Comparison of ENCODE assay signal across 9 cellular contexts in genomic region chr9:122821278-122821952, GRCh38. TPM values are rescaled to one million over a fixed set of nuclear protein-coding genes. Genes with fewer than 3 reads are reported as not detected.
DNase-seq lines count a peak whose midpoint lies in the region; ATAC-seq and TF ChIP-seq lines count a peak whose summit lies in the region.
"Had no signal": no experiment of that assay in that cellular context is flagged by ENCODE, and none has a peak within 500 bp of the region (broad histone marks: within the 10 kb centered on the region; RNA-seq: fewer than 3 reads in every experiment).

No MANE protein-coding gene starts in this region.

- CTCF ChIA-PET in activated CD8-positive, alpha-beta T cell treated with anti-CD3 and anti-CD28 coated beads for 36 hours (lab: Charles Lee), result interaction anchor here (2.0 kb wide), 1 partner anchor 14 kb away, joined by 7 read pairs; no protein-coding TSS in a partner anchor

- peak; percentile 43 for DNase-seq in AG10803 (ENCODE audit: low read depth)
- DNase-seq in Kasumi-1 (lab: John Stamatoyannopoulos, UW), result peak; percentile 75 to 76
- peak; percentile 42 to 95 for DNase-seq in dermis microvascular lymphatic vessel endothelial cell (ENCODE audit: low read depth in 2 of 2)
- DNase-seq in mucosa of descending colon, result peak in 1 of 3 donors; percentile 45
- DNase-seq in COLO668 (lab: John Stamatoyannopoulos, UW; ENCODE audit: unreplicated experiment), result no peak
- no peak for DNase-seq in activated CD8-positive, alpha-beta T cell treated with anti-CD3 and anti-CD28 coated beads for 36 hours

- H3K36me3 Mint-ChIP-seq in activated CD8-positive, alpha-beta T cell treated with anti-CD3 and anti-CD28 coated beads for 36 hours (ENCODE audit: low read depth), result peaks cover 26% of the 10 kb centered on the region

- intact Hi-C loops in mucosa of descending colon (cut with DNase I, micrococcal nuclease), result no loop called here
- intact Hi-C loops in activated CD8-positive, alpha-beta T cell treated with anti-CD3 and anti-CD28 coated beads for 36 hours (cut with micrococcal nuclease), result no loop called here

- POLR2A ChIA-PET in activated CD8-positive, alpha-beta T cell treated with anti-CD3 and anti-CD28 coated beads for 36 hours (lab: Charles Lee), result interaction anchor here (1.3 kb wide), 1 partner anchor 13 kb away, joined by 3 read pairs; no protein-coding TSS in a partner anchor

- no peak for TF ChIP-seq CTCF in AG10803 (conservative IDR thresholded peaks at IDR 0.05; ENCODE audit: low read length)
- no peak for TF ChIP-seq CTCF in mucosa of descending colon (IDR thresholded peaks at IDR 0.05)
- TF ChIP-seq CTCF in activated CD8-positive, alpha-beta T cell treated with anti-CD3 and anti-CD28 coated beads for 36 hours (IDR thresholded peaks at IDR 0.05), result no peak

- no peaks in the 10 kb centered on the region for H3K9me3 Mint-ChIP-seq in activated CD8-positive, alpha-beta T cell treated with anti-CD3 and anti-CD28 coated beads for 36 hours

- H3K4me1 Mint-ChIP-seq in activated CD8-positive, alpha-beta T cell treated with anti-CD3 and anti-CD28 coated beads for 36 hours (ENCODE audit: low read depth), result peaks cover 41% of the 10 kb centered on the region

- no peaks in the 10 kb centered on the region for H3K9me3 ChIP-seq in mucosa of descending colon

- H3K4me1 ChIP-seq in mucosa of descending colon (ENCODE audit: low read depth), result peaks cover 8% of the 10 kb centered on the region

- peaks cover 6% of the 10 kb centered on the region for H3K36me3 ChIP-seq in mucosa of descending colon (ENCODE audit: low read depth)

- H3K4me3 ChIP-seq in AG10803 (ENCODE audit: low read length) (no peak overlapping the region), mucosa of descending colon (no peak overlapping the region)

- ATAC-seq in mucosa of descending colon (peak; percentile 65), GM18858 (IDR thresholded peaks at IDR 0.05; ENCODE audit: unreplicated experiment) (no peak), HG03342 (IDR thresholded peaks at IDR 0.05; ENCODE audit: unreplicated experiment) (no peak)
- ATAC-seq in activated CD8-positive, alpha-beta T cell treated with anti-CD3 and anti-CD28 coated beads for 36 hours, result no peak

- H3K27ac Mint-ChIP-seq in activated CD8-positive, alpha-beta T cell treated with anti-CD3 and anti-CD28 coated beads for 36 hours, result no peak overlapping the region

- H3K27me3 Mint-ChIP-seq in activated CD8-positive, alpha-beta T cell treated with anti-CD3 and anti-CD28 coated beads for 36 hours, result no peaks in the 10 kb centered on the region

- no peak overlapping the region for H3K4me3 Mint-ChIP-seq in activated CD8-positive, alpha-beta T cell treated with anti-CD3 and anti-CD28 coated beads for 36 hours

RNA-seq across cellular contexts. Expression of gene PDCL, which starts 7.0 kb away (rescaled TPM):
- total RNA-seq in dermis microvascular lymphatic vessel endothelial cell (69.7 and 86.1 TPM in 2 replicates), mucosa of descending colon (10 to 100 TPM; 15.0 to 18.4 (median 17.4) TPM)
- 10 to 100 TPM; 16.1 to 16.5 TPM for total RNA-seq in activated CD8-positive, alpha-beta T cell treated with anti-CD3 and anti-CD28 coated beads for 36 hours

RNA-seq across cellular contexts. Expression of gene OR1K1, which starts 21.5 kb away (rescaled TPM):
- not detected in 2 replicates for total RNA-seq in dermis microvascular lymphatic vessel endothelial cell
- not detected for total RNA-seq in mucosa of descending colon
- total RNA-seq in activated CD8-positive, alpha-beta T cell treated with anti-CD3 and anti-CD28 coated beads for 36 hours, result not detected
- total RNA-seq: Daoy had no signal

RNA-seq across cellular contexts. Expression of gene OR5C1, which starts 32.7 kb away (rescaled TPM):
- total RNA-seq in dermis microvascular lymphatic vessel endothelial cell (not detected in 2 replicates), mucosa of descending colon (not detected)
- not detected for total RNA-seq in activated CD8-positive, alpha-beta T cell treated with anti-CD3 and anti-CD28 coated beads for 36 hours
- total RNA-seq: Daoy had no signal

Comparison
In these comparisons a context has a peak if more than half of its experiments do, and no peak if none do; other contexts are left out.
1. DNase-seq: peak in AG10803 (single experiment), Kasumi-1 (2 of 2) and dermis microvascular lymphatic vessel endothelial cell (2 of 2); none in COLO668 (single experiment) and activated CD8-positive, alpha-beta T cell treated with anti-CD3 and anti-CD28 coated beads for 36 hours (single experiment).